Comparison of ENCODE assay signal across 16 cellular contexts in genomic region chr16:86680137-86680536, GRCh38.
DNase-seq lines count a peak whose midpoint lies in the region; TF ChIP-seq lines count a peak whose summit lies in the region.
"Had no signal": no experiment of that assay in that cellular context is flagged by ENCODE, and none has a peak within 500 bp of the region (broad histone marks: within the 10 kb centered on the region; RNA-seq: fewer than 3 reads in every experiment).

No MANE protein-coding gene starts in this region.

- intact Hi-C loops in posterior cingulate gyrus (cut with DNase I) (no loop called here), Calu3 (cut with micrococcal nuclease; ENCODE audit: unreplicated experiment) (no loop called here), transverse colon (cut with DNase I; ENCODE audit: low total_unique reads) (no loop called here)

- TF ChIP-seq CTCF in Calu3 (IDR thresholded peaks at IDR 0.05; ENCODE audit: unreplicated experiment), result no peak
- no peak for TF ChIP-seq CTCF in transverse colon (IDR thresholded peaks at IDR 0.05)

- peaks cover 10% of the 10 kb centered on the region for H3K4me1 Mint-ChIP-seq in Calu3 (ENCODE audit: low read depth, unreplicated experiment)
- H3K4me1 Mint-ChIP-seq: activated CD4-positive, alpha-beta memory T cell treated with anti-CD3 and anti-CD28 coated beads, Interleukin-2, amount 10 ng/mL, durations not matched to agents 7 days and 5 days; neural crest cell had no signal

- WGBS in transverse colon (ENCODE audit: low coverage in 1 of 2), 2 donors, result 58 to 62% methylated on average over 4 of the region's 4 CpGs

- no peak for TF ChIP-seq EP300 in transverse colon (IDR thresholded peaks at IDR 0.05; ENCODE audit: low read depth)

- H3K9me3 Mint-ChIP-seq in Calu3 (ENCODE audit: low read depth, unreplicated experiment), result peaks cover 4% of the 10 kb centered on the region
- H3K9me3 Mint-ChIP-seq: activated CD4-positive, alpha-beta memory T cell treated with anti-CD3 and anti-CD28 coated beads, Interleukin-2, amount 10 ng/mL, durations not matched to agents 7 days and 5 days; neural crest cell had no signal

- in situ Hi-C loops in transverse colon (cut with MboI; ENCODE audit: low pct_ligation_motif_present in 1 of 4, low pct_unique_long_range_greater_than_20kb in 1 of 4, low sequenced_read_pairs in 3 of 4), result no loop called here

- H3K27ac Mint-ChIP-seq in Calu3 (ENCODE audit: unreplicated experiment), result no peak overlapping the region
- H3K27ac Mint-ChIP-seq: activated CD4-positive, alpha-beta memory T cell treated with anti-CD3 and anti-CD28 coated beads, Interleukin-2, amount 10 ng/mL, durations not matched to agents 7 days and 5 days had no signal

- no peaks in the 10 kb centered on the region for H3K36me3 ChIP-seq in ACC112 (ENCODE audit: insufficient read depth, low read length)
- no peaks in the 10 kb centered on the region for H3K36me3 ChIP-seq in transverse colon

- peaks cover 16% of the 10 kb centered on the region for H3K27me3 Mint-ChIP-seq in Calu3 (ENCODE audit: unreplicated experiment)

- H3K4me1 ChIP-seq in ACC112 (ENCODE audit: control insufficient read depth, insufficient read depth, low read length, unreplicated experiment) (peaks cover 52% of the 10 kb centered on the region), transverse colon (no peaks in the 10 kb centered on the region)

- H2AFZ ChIP-seq in ACC112 (ENCODE audit: low read length, unreplicated experiment), result no peak overlapping the region

- H3K4me3 ChIP-seq in ACC112 (ENCODE audit: low read depth, low read length) (peak overlapping the region; percentile 70), transverse colon (no peak overlapping the region)

- no peaks in the 10 kb centered on the region for H3K9me3 ChIP-seq in transverse colon

- H3K4me3 Mint-ChIP-seq in Calu3 (ENCODE audit: low read depth, unreplicated experiment), result no peak overlapping the region
- H3K4me3 Mint-ChIP-seq: activated CD4-positive, alpha-beta memory T cell treated with anti-CD3 and anti-CD28 coated beads, Interleukin-2, amount 10 ng/mL, durations not matched to agents 7 days and 5 days; neural crest cell had no signal

- H3K27ac ChIP-seq in ACC112 (ENCODE audit: low read depth, low read length) (peak overlapping the region; percentile 96), transverse colon (no peak overlapping the region)

- no TSS peak for BruUV-seq in Calu3 (replicated peaks; lab: Mats Ljungman, UMichigan)

- CTCF ChIA-PET in Calu3 (lab: Charles Lee), result no interaction called here

- H3K36me3 Mint-ChIP-seq in Calu3 (ENCODE audit: insufficient read depth, unreplicated experiment), result no peaks in the 10 kb centered on the region

- DNase-seq in M059J (ENCODE audit: low read depth) (peak; percentile 92), dermis blood vessel endothelial cell (peak; percentile 94), kidney glomerular epithelial cell (lab: John Stamatoyannopoulos, UW) (peak; percentile 55), posterior cingulate gyrus (no peak), hypothalamus (lab: John Stamatoyannopoulos, UW) (no peak), Calu3 (no peak), transverse colon (no peak)
- DNase-seq: activated CD4-positive, alpha-beta memory T cell treated with anti-CD3 and anti-CD28 coated beads, Interleukin-2, amount 10 ng/mL, durations not matched to agents 7 days and 5 days; activated naive CD4-positive, alpha-beta T cell treated with Interleukin-2 at 50 U/mL for 16 hours; GDM1; NCI-H1105 treated with DMSO at 0.1 percent for 48 hours; NK-92 treated with Interleukin-12 subunit alpha and Interleukin-12 subunit beta, amount 100 ng/mL, for 24 hours; stimulated activated CD4-positive, alpha-beta T cell treated with anti-CD3 and anti-CD28 coated beads, Interleukin-1b, Interleukin-23, amount 100 ng/mL, for 48 hours; stimulated activated naive CD4-positive, alpha-beta T cell had no signal

- H3K79me2 ChIP-seq in ACC112 (ENCODE audit: control insufficient read depth, insufficient read depth, low read length, unreplicated experiment), result no peaks in the 10 kb centered on the region

- TF ChIP-seq POLR2A in transverse colon (IDR thresholded peaks at IDR 0.05), result no peak

- no peaks in the 10 kb centered on the region for H3K27me3 ChIP-seq in ACC112 (ENCODE audit: insufficient read depth, low read length)
- peaks cover 30% of the 10 kb centered on the region for H3K27me3 ChIP-seq in transverse colon

Comparison
In these comparisons a context has a peak if more than half of its experiments do, and no peak if none do; other contexts are left out.
1. DNase-seq: peak in M059J (single experiment), dermis blood vessel endothelial cell (single experiment) and kidney glomerular epithelial cell (single experiment); none in posterior cingulate gyrus (0 of 10), hypothalamus (0 of 51), Calu3 (single experiment) and transverse colon (single experiment).